ENCODE assay signal across 9 cellular contexts in the genomic region with DNA sequence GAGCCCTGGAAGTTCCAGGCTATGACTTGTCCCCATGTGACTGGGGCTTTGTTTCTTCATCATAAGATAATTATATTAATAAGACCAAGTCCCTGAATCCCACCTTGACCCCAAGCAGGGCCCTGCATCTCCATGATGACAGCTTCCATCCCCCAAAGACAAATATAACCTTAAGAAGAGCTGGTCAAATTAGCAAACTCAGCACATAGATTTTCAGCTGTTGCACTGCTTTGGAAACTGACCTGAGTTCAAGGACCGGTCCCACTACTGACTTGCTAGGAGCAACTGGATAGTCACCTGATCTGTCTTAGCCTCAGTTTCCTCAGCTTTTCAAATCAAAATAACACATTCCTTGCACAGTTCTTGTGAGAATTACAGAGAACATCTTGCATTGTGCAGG. TPM values are rescaled to one million over a fixed set of nuclear protein-coding genes. Genes with fewer than 3 reads are reported as not detected.
"Had no signal": no experiment of that assay in that cellular context is flagged by ENCODE, and none has a peak within 500 bp of the region (broad histone marks: within the 10 kb centered on the region; RNA-seq: fewer than 3 reads in every experiment).

No MANE protein-coding gene starts in this region.

- H3K36me3 ChIP-seq: HAP-1 had no signal

- H3K9me3 Mint-ChIP-seq: HFFc6 had no signal

- H2AFZ ChIP-seq: GM23248 had no signal

- H3K27ac Mint-ChIP-seq: HFFc6 had no signal

- H3K9ac ChIP-seq: GM23248 had no signal

- H3K27ac ChIP-seq: GM23248, HL-60 had no signal

- H3K4me3 Mint-ChIP-seq: HFFc6, IgD-negative memory B cell had no signal

- H3K9me3 ChIP-seq: HAP-1 had no signal

- H3K4me1 Mint-ChIP-seq: IgD-negative memory B cell had no signal

- H3K4me3 ChIP-seq: GM23248, HAP-1 had no signal

- DNase-seq: GM23248, GOT3, H7, HFFc6, KG1 had no signal

- H3K4me1 ChIP-seq: HAP-1 had no signal

- ATAC-seq: HCT116 had no signal

RNA-seq across cellular contexts. Expression of a gene that starts 21.2 kb away (rescaled TPM):
- polyA plus RNA-seq: IgD-negative memory B cell had no signal
